Comparison of ENCODE assay signal across 11 cellular contexts in the genomic region with DNA sequence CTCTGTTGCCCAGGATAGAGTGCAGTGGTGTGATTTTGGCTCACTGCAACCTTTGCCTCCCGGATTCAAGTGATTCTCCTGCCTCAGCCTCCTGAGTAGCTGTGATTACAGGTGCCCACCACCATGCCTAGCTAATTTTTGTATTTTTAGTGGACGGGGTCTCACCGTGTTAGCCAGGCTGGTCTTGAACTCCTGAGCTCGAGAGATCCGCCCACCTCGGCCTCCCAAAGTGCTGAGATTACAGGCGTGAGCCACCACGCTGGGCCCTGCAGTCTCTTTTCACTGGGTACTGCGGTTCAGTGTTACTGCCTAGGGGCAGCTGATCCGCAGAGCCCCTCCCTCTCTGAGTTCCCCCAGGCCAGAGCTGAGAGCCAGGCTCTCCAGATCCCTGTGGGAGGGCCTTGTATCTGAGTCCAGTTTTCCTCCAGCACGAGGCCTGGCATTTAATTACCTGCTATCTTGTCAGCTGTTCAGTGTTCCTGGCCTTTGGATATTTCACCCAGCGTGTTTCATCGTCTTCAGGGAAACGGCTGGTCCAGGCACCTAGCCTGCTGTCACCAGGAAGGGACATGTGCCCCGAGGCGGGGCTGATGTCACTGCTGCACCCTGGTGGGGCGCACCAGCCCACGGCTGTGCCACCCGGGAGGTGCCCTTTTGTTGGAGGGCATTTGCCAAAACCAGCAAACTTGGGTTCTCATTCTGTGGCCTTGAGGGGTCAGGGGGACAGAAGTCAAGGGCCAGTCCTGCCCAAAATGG. TPM values are rescaled to one million over a fixed set of nuclear protein-coding genes. Genes with fewer than 3 reads are reported as not detected.
"Had no signal": no experiment of that assay in that cellular context is flagged by ENCODE, and none has a peak within 500 bp of the region (broad histone marks: within the 10 kb centered on the region; RNA-seq: fewer than 3 reads in every experiment).

No MANE protein-coding gene starts in this region.

RNA-seq across cellular contexts. Expression of gene GRIFIN, which starts 59.9 kb away (rescaled TPM):
- total RNA-seq: dorsolateral prefrontal cortex; heart right ventricle; left ventricle myocardium inferior; lung microvascular endothelial cell; naive thymus-derived CD4-positive, alpha-beta T cell; ovary; posterior vena cava; right atrium auricular region; suprapubic skin; thyroid gland; uterus had no signal
